22 cellular contexts compared by ENCODE assay signal in the genomic region with DNA sequence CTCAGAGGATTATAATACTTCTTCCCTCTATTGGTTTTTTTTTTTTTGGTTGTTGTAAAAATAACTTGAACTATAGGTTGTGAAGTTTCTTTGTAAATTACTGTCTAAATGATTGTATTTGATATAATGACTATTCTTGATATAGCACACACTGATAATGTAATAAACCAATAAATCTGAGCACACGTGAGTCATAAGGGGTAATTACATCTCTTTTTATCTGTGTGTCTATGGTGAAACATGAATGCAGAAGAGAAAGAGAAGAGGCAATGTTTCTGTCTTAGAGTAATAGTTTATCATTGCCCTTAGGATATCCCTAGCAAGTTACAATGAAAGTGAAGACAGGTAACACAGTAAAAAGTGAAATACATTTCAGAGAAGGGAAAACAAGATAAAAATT.
A peak's percentile ranks its signal among the peaks of the same experiment; 100 is the strongest.
DNase-seq lines count a peak whose midpoint lies in the region; ATAC-seq, FAIRE-seq and TF ChIP-seq lines count a peak whose summit lies in the region.
"Had no signal": no experiment of that assay in that cellular context is flagged by ENCODE, and none has a peak within 500 bp of the region (broad histone marks: within the 10 kb centered on the region; RNA-seq: fewer than 3 reads in every experiment).

No MANE protein-coding gene starts in this region.

- no peaks in the 10 kb centered on the region for H3K79me2 ChIP-seq in PC-3 (ENCODE audit: low read length)

- no peaks in the 10 kb centered on the region for H3K36me3 ChIP-seq in PC-3 (ENCODE audit: low read depth, low read length)
- H3K36me3 ChIP-seq in pancreas, result no peaks in the 10 kb centered on the region
- H3K36me3 ChIP-seq: MG63, SJCRH30 had no signal

- H3K27ac ChIP-seq in PC-3 (ENCODE audit: low read length) (peak overlapping the region; percentile 93), epithelial cell of prostate (peak overlapping the region; percentile 40), pancreas (no peak overlapping the region)
- H3K27ac ChIP-seq: BLaER1, SJCRH30 had no signal

- BruUV-seq in PC-3 (replicated peaks; lab: Mats Ljungman, UMichigan), result no TSS peak

- peaks cover 28% of the 10 kb centered on the region for H3K4me1 ChIP-seq in PC-3 (ENCODE audit: insufficient read depth, low read length)
- no peaks in the 10 kb centered on the region for H3K4me1 ChIP-seq in pancreas
- H3K4me1 ChIP-seq: BLaER1, Caco-2 had no signal

- no peak overlapping the region for H3K4me3 ChIP-seq in PC-3 (ENCODE audit: low read length)
- no peak overlapping the region for H3K4me3 ChIP-seq in pancreas
- H3K4me3 ChIP-seq: BLaER1, MG63, SJCRH30 had no signal

- no peaks in the 10 kb centered on the region for H3K9me2 ChIP-seq in PC-3 (replicated peaks; ENCODE audit: low read length)

- POLR2A ChIA-PET in PC-3 (lab: Charles Lee; ENCODE audit: unreplicated experiment), result interaction anchor here (0.6 kb wide), 1 partner anchor 1922 kb away, joined by 3 read pairs; no protein-coding TSS in a partner anchor

- peak overlapping the region; percentile 52 for H3K9ac ChIP-seq in PC-3 (ENCODE audit: low read length)
- H3K9ac ChIP-seq: BLaER1 had no signal

- WGBS in pancreas, 2 donors, result 44 to 49% methylated on average over 1 of the region's 1 CpG

- in situ Hi-C loops in KBM-7 (cut with MboI; ENCODE audit: low pct_unique_long_range_greater_than_20kb, low sequenced_read_pairs), result no loop called here

- peak overlapping the region; percentile 2 for H2AFZ ChIP-seq in PC-3 (ENCODE audit: low read length)

- H3K9me3 ChIP-seq in PC-3 (ENCODE audit: low read length), result no peaks in the 10 kb centered on the region
- H3K9me3 ChIP-seq in pancreas, result no peaks in the 10 kb centered on the region
- H3K9me3 ChIP-seq: Caco-2 had no signal

- intact Hi-C loops in PC-3 (cut with micrococcal nuclease), result no loop called here
- intact Hi-C loops in pancreas (cut with DNase I), result no loop called here

- peak overlapping the region; percentile 58 for H3K4me2 ChIP-seq in PC-3 (ENCODE audit: low read length)
- H3K4me2 ChIP-seq: BLaER1 had no signal

- ATAC-seq in PC-3, result peak; percentile 17
- ATAC-seq in pancreas, result no peak
- no peak for ATAC-seq in HG03139 (IDR thresholded peaks at IDR 0.05; ENCODE audit: unreplicated experiment)
- ATAC-seq: Panc1 had no signal

- CTCF ChIA-PET in PC-3 (lab: Charles Lee), result interaction anchor here (0.8 kb wide), 1 partner anchor 26 kb away, joined by 3 read pairs; no protein-coding TSS in a partner anchor

- TF ChIP-seq CTCF in PC-3 (conservative IDR thresholded peaks at IDR 0.05; ENCODE audit: low read depth, low read length) (no peak), pancreas (IDR thresholded peaks at IDR 0.05) (no peak)

- FAIRE-seq in GM19239 (lab: Jason Lieb, UNC) (peak; percentile 37), pancreas (lab: Jason Lieb, UNC) (peak; percentile 72)
- FAIRE-seq: GM12892 had no signal

- H4K20me1 ChIP-seq in PC-3 (ENCODE audit: low read length), result no peaks in the 10 kb centered on the region
- H4K20me1 ChIP-seq: BLaER1 had no signal

- DNase-seq in GM19239 (ENCODE audit: insufficient read length, low spot score) (no peak), PC-3 (peak; percentile 22), epithelial cell of prostate (ENCODE audit: low read depth, low spot score) (no peak), pancreas (no peak), KBM-7 (no peak), COR-L47 (lab: John Stamatoyannopoulos, UW) (no peak), SK-N-DZ (ENCODE audit: low spot score) (no peak)
- DNase-seq: ACHN; Caco-2; CD4-positive, alpha-beta T cell; DMS153; GOT3; Kasumi-1; MG63; NCI-H1417 treated with DMSO at 0.1 percent for 48 hours; NCI-H187; NCI-H748 treated with DMSO at 0.1 percent for 48 hours; SJCRH30 had no signal

- no peaks in the 10 kb centered on the region for H3K27me3 ChIP-seq in PC-3 (ENCODE audit: low read length)
- H3K27me3 ChIP-seq in pancreas, result peaks cover 0 to 3% (median 0%) of the 10 kb centered on the region in 4 donors
- H3K27me3 ChIP-seq: BLaER1, MG63, SJCRH30 had no signal

- H3F3A ChIP-seq in PC-3 (ENCODE audit: low read length, unreplicated experiment), result peaks cover 8% of the 10 kb centered on the region

Comparison
In these comparisons a context has a peak if more than half of its experiments do, and no peak if none do; other contexts are left out.
1. H3K27ac ChIP-seq: peak in PC-3 (single experiment) and epithelial cell of prostate (single experiment); none in pancreas (0 of 4).